Comparison of ENCODE assay signal across 21 cellular contexts in the genomic region with DNA sequence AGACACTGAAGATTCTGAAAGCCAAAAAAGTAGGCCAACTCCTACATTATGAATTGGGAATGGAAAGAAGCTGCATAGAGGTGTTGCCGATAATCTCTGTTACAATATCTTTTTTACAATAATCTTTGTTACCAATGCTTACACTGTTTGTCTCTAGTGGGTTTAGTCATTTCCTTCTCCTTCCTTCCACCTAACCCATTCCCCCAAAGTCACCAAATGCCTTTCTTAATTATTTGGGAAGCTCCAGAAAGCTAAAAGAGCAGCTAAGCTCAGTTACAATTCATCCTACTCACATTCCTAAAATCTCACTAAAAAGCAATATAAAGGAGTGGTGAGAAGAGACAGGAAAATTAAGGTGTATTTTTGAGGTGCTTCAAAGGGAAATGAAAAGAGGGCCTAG.
DNase-seq lines count a peak whose midpoint lies in the region; ATAC-seq and TF ChIP-seq lines count a peak whose summit lies in the region.
"Had no signal": no experiment of that assay in that cellular context is flagged by ENCODE, and none has a peak within 500 bp of the region (broad histone marks: within the 10 kb centered on the region; RNA-seq: fewer than 3 reads in every experiment).

No MANE protein-coding gene starts in this region.

- no peak overlapping the region for H3K9ac ChIP-seq in GM23248

- no TSS peak for BruUV-seq in Panc1 (replicated peaks; lab: Mats Ljungman, UMichigan)

- H3K27me3 Mint-ChIP-seq in endothelial cell (ENCODE audit: unreplicated experiment): no peaks in the 10 kb centered on the region
- no peaks in the 10 kb centered on the region for H3K27me3 Mint-ChIP-seq in osteocyte (ENCODE audit: unreplicated experiment)
- H3K27me3 Mint-ChIP-seq: CD8-positive, alpha-beta memory T cell had no signal

- no peak overlapping the region for H2AFZ ChIP-seq in GM23248

- no peak for DNase-seq in GM23248
- DNase-seq in Panc1 (ENCODE audit: low read depth, low spot score): no peak
- DNase-seq in endothelial cell (ENCODE audit: low spot score): no peak
- DNase-seq in osteocyte (ENCODE audit: extremely low spot score, unreplicated experiment): no peak
- no peak for DNase-seq in Right ventricle myocardium inferior (ENCODE audit: missing footprints)
- DNase-seq in HuH-7 (ENCODE audit: low spot score): no peak
- DNase-seq in G401 (ENCODE audit: low spot score): no peak
- no peak for DNase-seq in HEK293T (ENCODE audit: extremely low spot score)
- DNase-seq: C1 segment of cervical spinal cord; CD8-positive, alpha-beta memory T cell; DMS53; KG1; MV-4-11; NCI-H187; NCI-H2227 treated with DMSO at 0.1 percent for 48 hours; NCI-H510A treated with DMSO at 0.1 percent for 48 hours; NCI-H82; SJCRH30 had no signal

- TF ChIP-seq CTCF in Panc1 (IDR thresholded peaks at IDR 0.05) (no peak), endothelial cell (IDR thresholded peaks at IDR 0.05; ENCODE audit: unreplicated experiment) (no peak), osteocyte (IDR thresholded peaks at IDR 0.05) (no peak)

- peaks cover 10% of the 10 kb centered on the region for H3K4me1 Mint-ChIP-seq in endothelial cell (ENCODE audit: unreplicated experiment)
- peaks cover 64% of the 10 kb centered on the region for H3K4me1 Mint-ChIP-seq in osteocyte (ENCODE audit: unreplicated experiment)
- H3K4me1 Mint-ChIP-seq: CD8-positive, alpha-beta memory T cell had no signal

- no peak for ATAC-seq in Panc1
- no peak for ATAC-seq in Right ventricle myocardium inferior
- ATAC-seq: A549, HCT116 had no signal

- H3K27ac ChIP-seq in GM23248 (no peak overlapping the region), Panc1 (ENCODE audit: low read length) (peak overlapping the region; percentile 55; the same call in 1 of the 2 replicates)
- H3K27ac ChIP-seq: RWPE1, SJCRH30 had no signal

- CTCF ChIA-PET in Panc1 (lab: Charles Lee) (interaction anchor here (0.5 kb wide), 1 partner anchor 280 kb away, joined by 3 read pairs; no protein-coding TSS in a partner anchor), HEK293T (lab: Yijun Ruan, JAX) (no interaction called here)

- H4K20me1 ChIP-seq in GM23248 (ENCODE audit: insufficient read depth): no peaks in the 10 kb centered on the region

- H3K27ac Mint-ChIP-seq in endothelial cell (ENCODE audit: unreplicated experiment) (peak overlapping the region; percentile 4), osteocyte (ENCODE audit: unreplicated experiment) (peak overlapping the region; percentile 65)

- peaks cover 36% of the 10 kb centered on the region for H3K4me1 ChIP-seq in GM23248 (ENCODE audit: insufficient read depth)
- peaks cover 10% of the 10 kb centered on the region for H3K4me1 ChIP-seq in Panc1 (ENCODE audit: control insufficient read depth, insufficient read depth, low read length)
- H3K4me1 ChIP-seq: SJCRH30 had no signal

- H3K4me3 ChIP-seq in GM23248: no peak overlapping the region
- no peak overlapping the region for H3K4me3 ChIP-seq in Panc1 (ENCODE audit: low read depth in 2 of 2, low read length in 2 of 2)
- H3K4me3 ChIP-seq: A549, SJCRH30 had no signal

- no peaks in the 10 kb centered on the region for H3K9me2 ChIP-seq in GM23248 (ENCODE audit: insufficient read depth)

- intact Hi-C loops in Panc1 (cut with micrococcal nuclease; ENCODE audit: unreplicated experiment) (no loop called here), Right ventricle myocardium inferior (cut with DNase I) (loop anchor here (10.0 kb wide), 1 partner anchor 113 kb away; no protein-coding TSS in a partner anchor)

- H3F3A ChIP-seq in GM23248 (ENCODE audit: insufficient read depth): peaks cover 25% of the 10 kb centered on the region; the same call in 1 of the 2 replicates

- H3K36me3 ChIP-seq in GM23248 (ENCODE audit: low read depth) (no peaks in the 10 kb centered on the region; the same call in 1 of the 2 replicates), Panc1 (ENCODE audit: control insufficient read depth, insufficient read depth, low read length) (no peaks in the 10 kb centered on the region)

- H3K4me3 Mint-ChIP-seq in endothelial cell (ENCODE audit: unreplicated experiment): no peak overlapping the region
- H3K4me3 Mint-ChIP-seq in osteocyte (ENCODE audit: unreplicated experiment): no peak overlapping the region
- H3K4me3 Mint-ChIP-seq: CD8-positive, alpha-beta memory T cell had no signal

- H3K9me3 ChIP-seq in GM23248 (ENCODE audit: low read depth): no peaks in the 10 kb centered on the region
- H3K9me3 ChIP-seq in Panc1 (ENCODE audit: control insufficient read depth, insufficient read depth, low read depth, low read length): no peaks in the 10 kb centered on the region
- H3K9me3 ChIP-seq: A549, SJCRH30 had no signal

- no peaks in the 10 kb centered on the region for H3K27me3 ChIP-seq in GM23248 (replicated peaks; ENCODE audit: insufficient read depth)
- no peaks in the 10 kb centered on the region for H3K27me3 ChIP-seq in Panc1 (ENCODE audit: control insufficient read depth, insufficient read depth, low read length)
- H3K27me3 ChIP-seq: SJCRH30 had no signal

- H3K36me3 Mint-ChIP-seq in endothelial cell (ENCODE audit: low read depth, unreplicated experiment) (no peaks in the 10 kb centered on the region), osteocyte (ENCODE audit: unreplicated experiment) (peaks cover 13% of the 10 kb centered on the region)

- H3K79me2 ChIP-seq in GM23248 (ENCODE audit: insufficient read depth): no peaks in the 10 kb centered on the region; the same call in 1 of the 2 replicates

- POLR2A ChIA-PET in Panc1 (lab: Charles Lee) (no interaction called here), HEK293T (lab: Yijun Ruan, JAX) (interaction anchor here (0.6 kb wide), 1 partner anchor 229 kb away, joined by 3 read pairs; no protein-coding TSS in a partner anchor)

- H3K9me3 Mint-ChIP-seq in endothelial cell (ENCODE audit: unreplicated experiment) (no peaks in the 10 kb centered on the region), osteocyte (ENCODE audit: unreplicated experiment) (no peaks in the 10 kb centered on the region)
- H3K9me3 Mint-ChIP-seq: CD8-positive, alpha-beta memory T cell had no signal

- WGBS in GM23248 (ENCODE audit: low coverage in 1 of 2, low lambda C conversion rate in 2 of 2, missing lambda C conversion rate in 2 of 2), 2 experiments: 89 to 100% methylated on average over 1 of the region's 1 CpG

- H3K4me2 ChIP-seq in GM23248 (ENCODE audit: unreplicated experiment): peak overlapping the region; percentile 39
- H3K4me2 ChIP-seq: A549 had no signal

- in situ Hi-C loops in GM23248 (cut with MboI): loop anchor here (10.0 to 25.0 kb wide), 3 partner anchors 213 to 760 kb away; partner anchors contain the start of gene ADM
- in situ Hi-C loops in Panc1 (cut with HindIII; ENCODE audit: low pct_unique_long_range_greater_than_20kb, low sequenced_read_pairs): no loop called here
- in situ Hi-C loops in G401 (cut with HindIII; ENCODE audit: low sequenced_read_pairs): no loop called here

TF ChIP-seq in HEK293T, 16 proteins besides CTCF, POLR2A, EP300 and RAD21:
- TF ChIP-seq PKNOX1 (IDR thresholded peaks at IDR 0.05) (no peak), TARDBP (IDR thresholded peaks at IDR 0.05) (no peak), HDGF (IDR thresholded peaks at IDR 0.05; ENCODE audit: borderline replicate concordance) (no peak), CTBP1 (IDR thresholded peaks at IDR 0.05; ENCODE audit: borderline replicate concordance) (no peak), ARNT (IDR thresholded peaks at IDR 0.05) (no peak), SUZ12 (IDR thresholded peaks at IDR 0.05) (no peak), FOXM1 (IDR thresholded peaks at IDR 0.05; ENCODE audit: borderline replicate concordance) (no peak), FOXA1 (IDR thresholded peaks at IDR 0.05) (no peak), L3MBTL2 (conservative IDR thresholded peaks at IDR 0.05) (no peak), BHLHE40 (IDR thresholded peaks at IDR 0.05; ENCODE audit: borderline replicate concordance) (no peak), NFRKB (IDR thresholded peaks at IDR 0.05) (no peak), LEF1 (IDR thresholded peaks at IDR 0.05; ENCODE audit: borderline replicate concordance) (no peak)
